Comparison of ENCODE assay signal across 22 cellular contexts in the genomic region with DNA sequence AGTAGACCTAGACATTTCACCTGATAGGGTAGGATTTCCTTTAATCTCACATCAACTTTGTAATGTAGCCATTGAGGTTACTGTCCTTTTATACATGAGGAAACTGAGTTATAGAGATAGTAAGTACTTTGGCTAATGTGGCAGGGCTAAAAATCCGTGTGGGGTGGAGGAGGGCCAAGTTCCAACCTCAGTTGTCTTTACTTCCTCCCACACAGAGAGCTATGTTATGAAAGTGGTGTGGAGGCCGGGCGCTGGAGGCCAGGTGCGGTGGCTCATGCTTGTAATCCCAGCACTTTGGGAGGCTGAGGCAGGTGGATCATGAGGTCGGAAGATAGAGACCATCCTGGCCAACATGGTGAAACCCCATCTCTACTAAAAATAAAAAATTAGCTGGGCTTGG.
"Had no signal": no experiment of that assay in that cellular context is flagged by ENCODE, and none has a peak within 500 bp of the region (broad histone marks: within the 10 kb centered on the region; RNA-seq: fewer than 3 reads in every experiment).

No MANE protein-coding gene starts in this region.

- H3K27ac Mint-ChIP-seq: activated CD4-positive, alpha-beta T cell treated with anti-CD3 and anti-CD28 coated beads, Interleukin-2, amount 10 ng/mL, durations not matched to agents 7 days and 5 days; activated CD8-positive, alpha-beta T cell treated with anti-CD3 and anti-CD28 coated beads, Interleukin-2, amount 10 ng/mL, durations not matched to agents 7 days and 5 days; activated naive CD8-positive, alpha-beta T cell treated with anti-CD3 and anti-CD28 coated beads for 36 hours; activated T-cell treated with anti-CD3 and anti-CD28 coated beads, Interleukin-2, amount 50 U/mL, for 24 hours; immature natural killer cell; natural killer cell treated with Interleukin-12 subunit alpha and Interleukin-12 subunit beta and Interleukin-15 and Interleukin-18, amount 100 ng/mL, for 72 hours; T-helper 17 cell had no signal

- DNase-seq: activated CD4-positive, alpha-beta T cell treated with anti-CD3 and anti-CD28 coated beads, Interleukin-2, amount 10 ng/mL, durations not matched to agents 7 days and 5 days; activated CD4-positive, CD25-positive, alpha-beta regulatory T cell; activated CD8-positive, alpha-beta T cell treated with anti-CD3 and anti-CD28 coated beads, Interleukin-2, amount 10 ng/mL, durations not matched to agents 7 days and 5 days; activated naive CD4-positive, alpha-beta T cell; activated naive CD8-positive, alpha-beta T cell treated with anti-CD3 and anti-CD28 coated beads for 36 hours; activated T-cell treated with anti-CD3 and anti-CD28 coated beads, Interleukin-2, amount 50 U/mL, for 24 hours; central memory CD4-positive, alpha-beta T cell; dermis blood vessel endothelial cell; effector CD8-positive, alpha-beta T cell; erythroblast; foreskin keratinocyte; immature natural killer cell; left lung; spleen; stimulated activated CD4-positive, alpha-beta T cell treated with anti-CD3 and anti-CD28 coated beads, Interleukin-4, amount 100 ng/mL, for 1 hour; stimulated activated naive CD8-positive, alpha-beta T cell treated with anti-CD3 and anti-CD28 coated beads, Interleukin-15, Interleukin-2, amounts not matched to agents 100 U/mL and 50 U/mL, for 24 hours; T-helper 17 cell; upper lobe of left lung had no signal

- H3K4me1 Mint-ChIP-seq: immature natural killer cell had no signal

- H3K27me3 ChIP-seq: foreskin keratinocyte, left lung, spleen, upper lobe of left lung had no signal

- H3K27me3 Mint-ChIP-seq: activated T-cell treated with anti-CD3 and anti-CD28 coated beads, Interleukin-2, amount 50 U/mL, for 24 hours had no signal

- H3K9me3 ChIP-seq: left lung, prostate gland, spleen, upper lobe of left lung had no signal

- H3K36me3 ChIP-seq: left lung, prostate gland, spleen, upper lobe of left lung had no signal

- H3K4me1 ChIP-seq: foreskin keratinocyte, prostate gland, upper lobe of left lung had no signal

- H3K9me3 Mint-ChIP-seq: activated naive CD8-positive, alpha-beta T cell treated with anti-CD3 and anti-CD28 coated beads for 36 hours; activated T-cell treated with anti-CD3 and anti-CD28 coated beads, Interleukin-2, amount 50 U/mL, for 24 hours; activated T-helper 2 cell treated with anti-CD3 and anti-CD28 coated beads, Interferon-gamma antibody, Interleukin-2, Interleukin-4, amounts not matched to agents 10 μg/mL and 5 μg/mL and 100 μg/mL, durations not matched to agents 14 hours and 24 hours and 36 hours; immature natural killer cell; natural killer cell treated with Interleukin-12 subunit alpha and Interleukin-12 subunit beta and Interleukin-15 and Interleukin-18, amount 100 ng/mL, for 72 hours had no signal

- H3K27ac ChIP-seq: foreskin keratinocyte, left lung, prostate gland, spleen, upper lobe of left lung had no signal

- H3K4me3 Mint-ChIP-seq: activated CD4-positive, alpha-beta T cell treated with anti-CD3 and anti-CD28 coated beads, Interleukin-2, amount 10 ng/mL, durations not matched to agents 7 days and 5 days; activated CD8-positive, alpha-beta T cell treated with anti-CD3 and anti-CD28 coated beads, Interleukin-2, amount 10 ng/mL, durations not matched to agents 7 days and 5 days; activated naive CD8-positive, alpha-beta T cell treated with anti-CD3 and anti-CD28 coated beads for 36 hours; activated T-cell treated with anti-CD3 and anti-CD28 coated beads, Interleukin-2, amount 50 U/mL, for 24 hours; immature natural killer cell; natural killer cell treated with Interleukin-12 subunit alpha and Interleukin-12 subunit beta and Interleukin-15 and Interleukin-18, amount 100 ng/mL, for 72 hours; T-helper 17 cell had no signal

- H3K36me3 Mint-ChIP-seq: activated naive CD8-positive, alpha-beta T cell treated with anti-CD3 and anti-CD28 coated beads for 36 hours; immature natural killer cell; natural killer cell treated with Interleukin-12 subunit alpha and Interleukin-12 subunit beta and Interleukin-15 and Interleukin-18, amount 100 ng/mL, for 72 hours had no signal

- ATAC-seq: activated CD8-positive, alpha-beta T cell treated with anti-CD3 and anti-CD28 coated beads, Interleukin-2, amount 10 ng/mL, durations not matched to agents 7 days and 5 days; foreskin keratinocyte; left lung; natural killer cell treated with Interleukin-12 subunit alpha and Interleukin-12 subunit beta and Interleukin-15 and Interleukin-18, amount 100 ng/mL, for 72 hours; stimulated activated naive CD8-positive, alpha-beta T cell treated with anti-CD3 and anti-CD28 coated beads, Interleukin-15, Interleukin-2, amounts not matched to agents 100 U/mL and 50 U/mL, for 24 hours; T-helper 17 cell had no signal

- H3K4me3 ChIP-seq: left lung, lung, prostate gland, spleen, upper lobe of left lung had no signal
